In genomic region chr5:59358497-59358896, GRCh38 we compare ENCODE assay signal across 1 cellular context.
TF ChIP-seq lines count a peak whose summit lies in the region.

No MANE protein-coding gene starts in this region.

TF ChIP-seq in GM23338, 12 proteins besides CTCF, POLR2A, EP300 and RAD21 (continued from another document):
- TF ChIP-seq ETS1 (IDR thresholded peaks at IDR 0.05) = no peak
- no peak for TF ChIP-seq STAT1 (IDR thresholded peaks at IDR 0.05; ENCODE audit: unreplicated experiment)
- no peak for TF ChIP-seq JUNB (IDR thresholded peaks at IDR 0.05; ENCODE audit: unreplicated experiment)
- no peak for TF ChIP-seq POLR2AphosphoS5 (IDR thresholded peaks at IDR 0.05; ENCODE audit: low read depth)
